Comparison of ENCODE assay signal across 22 cellular contexts in the genomic region with DNA sequence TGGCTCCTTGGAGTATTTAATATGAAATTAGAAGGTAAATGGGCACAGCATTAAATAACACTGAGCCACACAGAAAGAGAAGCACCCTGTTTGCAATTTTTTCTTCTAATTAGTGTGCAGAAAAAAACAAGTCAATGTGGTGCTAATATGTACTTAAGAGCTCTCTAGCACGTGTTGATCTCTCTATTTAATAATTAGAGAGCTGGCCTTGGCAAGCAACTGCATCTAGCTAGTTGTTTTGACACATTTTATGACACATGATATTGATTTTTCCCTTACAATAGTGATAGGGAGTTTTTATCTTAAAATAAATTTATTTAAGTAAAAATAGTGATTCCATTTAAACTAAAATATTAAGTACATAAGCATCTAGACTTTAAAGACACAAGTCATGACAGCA.
"Had no signal": no experiment of that assay in that cellular context is flagged by ENCODE, and none has a peak within 500 bp of the region (broad histone marks: within the 10 kb centered on the region; RNA-seq: fewer than 3 reads in every experiment).

No MANE protein-coding gene starts in this region.

- H3K36me3 ChIP-seq: suprapubic skin had no signal

- H3K27me3 ChIP-seq: suprapubic skin had no signal

- H3K4me3 ChIP-seq: coronary artery, mucosa of descending colon, psoas muscle, suprapubic skin had no signal

- FAIRE-seq: islet of Langerhans had no signal

- DNase-seq: activated CD4-positive, alpha-beta T cell treated with anti-CD3 and anti-CD28 coated beads, Interleukin-2, amount 10 ng/mL, durations not matched to agents 7 days and 5 days; activated CD8-positive, alpha-beta T cell treated with anti-CD3 and anti-CD28 coated beads, Interleukin-2, amount 10 ng/mL, durations not matched to agents 7 days and 5 days; activated naive CD4-positive, alpha-beta T cell treated with anti-CD3 and anti-CD28 coated beads, Interleukin-2, amount 10 ng/mL, durations not matched to agents 7 days and 5 days; activated naive CD8-positive, alpha-beta T cell treated with anti-CD3 and anti-CD28 coated beads, Interleukin-2, amount 50 U/mL, for 24 hours; activated T-cell treated with anti-CD3 and anti-CD28 coated beads, Interleukin-2, amount 50 U/mL, for 4 hours; anterior cingulate cortex; erythroblast; foreskin melanocyte; glutamatergic neuron; hippocampal formation; left cardiac atrium; mesenchymal stem cell; mucosa of descending colon; naive B cell; psoas muscle; right cardiac atrium; stimulated activated CD4-positive, alpha-beta T cell treated with anti-CD3 and anti-CD28 coated beads, Interleukin-2, amount 100 ng/mL, for 48 hours; stimulated activated naive CD8-positive, alpha-beta T cell treated with anti-CD3 and anti-CD28 coated beads, Interleukin-15, amount 100 ng/mL, for 72 hours; trophoblast cell had no signal

- H3K4me1 ChIP-seq: psoas muscle, suprapubic skin had no signal

- H3K9me3 ChIP-seq: mucosa of descending colon, psoas muscle, suprapubic skin had no signal

- H3K27ac ChIP-seq: coronary artery, psoas muscle, suprapubic skin had no signal
